ENCODE assay signal across 1 cellular context in the genomic region with DNA sequence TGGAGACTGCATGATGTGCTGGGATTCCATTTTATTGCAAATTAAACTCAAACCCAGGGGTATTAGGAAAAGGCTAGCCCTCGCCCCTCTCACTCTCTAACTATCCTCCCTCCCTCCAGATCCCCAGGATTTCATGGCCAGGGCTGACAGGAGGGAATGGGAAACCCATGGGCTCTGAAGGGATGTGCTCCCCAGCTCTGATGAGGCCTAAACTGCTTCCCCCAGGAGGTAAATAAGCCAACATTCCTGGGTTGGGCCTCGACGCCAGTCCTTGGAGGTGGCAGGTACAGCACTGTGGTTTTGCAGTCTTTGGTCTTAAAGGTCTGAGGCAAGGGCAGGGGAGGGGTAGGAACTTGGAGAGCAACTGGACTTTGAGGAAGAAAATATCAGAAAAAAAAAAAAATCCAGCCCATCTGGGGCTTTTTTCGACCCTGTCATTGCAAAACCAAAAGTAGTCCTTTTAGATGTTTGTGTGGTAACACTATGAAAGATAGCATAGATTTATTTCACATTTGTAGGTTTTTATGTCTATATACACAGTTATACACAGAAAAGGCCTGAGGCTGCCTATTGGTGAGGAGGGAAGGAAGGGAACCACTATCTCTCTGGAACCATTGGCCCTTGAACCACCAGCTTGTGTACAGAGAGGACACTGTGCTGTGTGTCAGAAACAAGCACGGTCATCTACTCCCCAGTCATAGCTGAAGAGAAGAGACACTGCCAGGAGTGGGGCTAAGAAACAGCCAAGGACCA.
A peak's percentile ranks its signal among the peaks of the same experiment; 100 is the strongest.
TF ChIP-seq lines count a peak whose summit lies in the region.

No MANE protein-coding gene starts in this region.

TF ChIP-seq in H1, 55 proteins besides CTCF, POLR2A, EP300 and RAD21:
- TF ChIP-seq, protein P1, sequence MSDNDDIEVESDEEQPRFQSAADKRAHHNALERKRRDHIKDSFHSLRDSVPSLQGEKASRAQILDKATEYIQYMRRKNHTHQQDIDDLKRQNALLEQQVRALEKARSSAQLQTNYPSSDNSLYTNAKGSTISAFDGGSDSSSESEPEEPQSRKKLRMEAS (IDR thresholded peaks at IDR 0.05), result no peak
- TF ChIP-seq PHF8 (conservative IDR thresholded peaks at IDR 0.05; ENCODE audit: low read depth, low read length), result no peak
- TF ChIP-seq SIRT6 (IDR thresholded peaks at IDR 0.05; ENCODE audit: low read length), result no peak
- TF ChIP-seq CREB1 (IDR thresholded peaks at IDR 0.05), result no peak
- 0 out of 2 replicates have a peak, but pooled peaks have one; percentile 16 for TF ChIP-seq TEAD4 (IDR thresholded peaks at IDR 0.05; ENCODE audit: low read depth, low read length)
- TF ChIP-seq HDAC2 (IDR thresholded peaks at IDR 0.05; ENCODE audit: borderline replicate concordance in 1 of 2, low read depth in 2 of 2, low read length in 2 of 2), result no peak
